17 cellular contexts compared by ENCODE assay signal in the genomic region with DNA sequence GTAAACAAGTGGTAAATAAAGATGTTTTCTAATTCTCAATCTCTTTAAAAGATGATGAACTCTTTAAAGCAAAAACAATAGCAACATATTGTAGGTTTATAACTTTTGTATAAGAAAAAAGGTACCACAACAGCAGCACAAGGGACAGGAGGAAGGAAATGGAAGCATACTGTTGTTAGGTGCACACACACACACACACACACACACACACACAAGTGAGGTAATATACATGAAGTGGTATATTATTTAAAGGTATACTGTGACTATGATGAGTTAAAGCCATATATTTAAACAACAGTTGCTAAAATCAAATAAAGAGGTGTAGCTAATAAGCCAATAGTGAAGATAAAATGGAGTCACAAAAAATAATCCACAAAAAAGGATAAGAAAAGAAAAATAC. TPM values are rescaled to one million over a fixed set of nuclear protein-coding genes. Genes with fewer than 3 reads are reported as not detected.
DNase-seq lines count a peak whose midpoint lies in the region; ATAC-seq, FAIRE-seq and TF ChIP-seq lines count a peak whose summit lies in the region.
"Had no signal": no experiment of that assay in that cellular context is flagged by ENCODE, and none has a peak within 500 bp of the region (broad histone marks: within the 10 kb centered on the region; RNA-seq: fewer than 3 reads in every experiment).

No MANE protein-coding gene starts in this region.

- H3K4me1 Mint-ChIP-seq in CD4-positive, CD25-positive, alpha-beta regulatory T cell = peaks cover 9 to 18% (median 10%) of the 10 kb centered on the region in 4 donors
- peaks cover 14% of the 10 kb centered on the region for H3K4me1 Mint-ChIP-seq in CD8-positive, alpha-beta T cell (ENCODE audit: low read depth)
- H3K4me1 Mint-ChIP-seq: GM23338 had no signal

- CTCF ChIA-PET in CD8-positive, alpha-beta T cell (lab: Charles Lee) = interaction anchor here (1.4 kb wide), 1 partner anchor 40 kb away, joined by 3 read pairs; no protein-coding TSS in a partner anchor

- no peaks in the 10 kb centered on the region for H3K4me1 ChIP-seq in CD4-positive, CD25-positive, alpha-beta regulatory T cell (ENCODE audit: control insufficient read depth, insufficient read depth, low read length, poor library complexity, severe bottlenecking)
- H3K4me1 ChIP-seq in CD8-positive, alpha-beta T cell (ENCODE audit: insufficient read depth, low read length) = peaks cover 6% of the 10 kb centered on the region
- H3K4me1 ChIP-seq in colonic mucosa = no peaks in the 10 kb centered on the region
- peaks cover 6% of the 10 kb centered on the region for H3K4me1 ChIP-seq in mucosa of descending colon (ENCODE audit: low read depth)
- H3K4me1 ChIP-seq: BLaER1 had no signal

- H3K36me3 ChIP-seq in CD4-positive, CD25-positive, alpha-beta regulatory T cell (ENCODE audit: control insufficient read depth, insufficient read depth, low read length) = peaks cover 1% of the 10 kb centered on the region
- H3K36me3 ChIP-seq in CD8-positive, alpha-beta T cell (ENCODE audit: insufficient read depth, low read length) = no peaks in the 10 kb centered on the region
- no peaks in the 10 kb centered on the region for H3K36me3 ChIP-seq in colonic mucosa
- H3K36me3 ChIP-seq in mucosa of descending colon (ENCODE audit: low read depth) = no peaks in the 10 kb centered on the region

- no peak overlapping the region for H3K27ac ChIP-seq in CD4-positive, CD25-positive, alpha-beta regulatory T cell (ENCODE audit: insufficient read depth, low read length, poor library complexity, severe bottlenecking)
- H3K27ac ChIP-seq in CD8-positive, alpha-beta T cell (ENCODE audit: low read depth, low read length) = no peak overlapping the region
- peak overlapping the region; percentile 51 for H3K27ac ChIP-seq in colonic mucosa
- H3K27ac ChIP-seq: BLaER1 had no signal

- no peak overlapping the region for H3K4me3 Mint-ChIP-seq in CD4-positive, CD25-positive, alpha-beta regulatory T cell
- no peak overlapping the region for H3K4me3 Mint-ChIP-seq in CD8-positive, alpha-beta T cell
- H3K4me3 Mint-ChIP-seq: GM23338 had no signal

- H3K36me3 Mint-ChIP-seq in CD4-positive, CD25-positive, alpha-beta regulatory T cell = peaks cover 4% of the 10 kb centered on the region
- H3K36me3 Mint-ChIP-seq in CD8-positive, alpha-beta T cell = peaks cover 6% of the 10 kb centered on the region

- POLR2A ChIA-PET in CD8-positive, alpha-beta T cell (lab: Charles Lee) = interaction anchor here (1.0 to 1.1 kb wide), 2 partner anchors 10 to 15 kb away, joined by 3 read pairs; no protein-coding TSS in a partner anchor

- FAIRE-seq in frontal cortex (lab: Jason Lieb, UNC) = no peak
- FAIRE-seq: D721Med, GM12891 had no signal

- no peaks in the 10 kb centered on the region for H3K9me3 Mint-ChIP-seq in CD4-positive, CD25-positive, alpha-beta regulatory T cell
- no peaks in the 10 kb centered on the region for H3K9me3 Mint-ChIP-seq in CD8-positive, alpha-beta T cell
- H3K9me3 Mint-ChIP-seq: GM23338 had no signal

- ATAC-seq in CD4-positive, CD25-positive, alpha-beta regulatory T cell (ENCODE audit: low read depth in 2 of 2) = no peak
- ATAC-seq in CD8-positive, alpha-beta T cell = no peak
- ATAC-seq in mucosa of descending colon = peak; percentile 47
- ATAC-seq in sciatic nerve = no peak
- ATAC-seq: GM23338 had no signal

- H3K27me3 ChIP-seq in CD4-positive, CD25-positive, alpha-beta regulatory T cell (ENCODE audit: control insufficient read depth, insufficient read depth, low read length) = no peaks in the 10 kb centered on the region
- no peaks in the 10 kb centered on the region for H3K27me3 ChIP-seq in CD8-positive, alpha-beta T cell (ENCODE audit: insufficient read depth, low read length)
- no peaks in the 10 kb centered on the region for H3K27me3 ChIP-seq in colonic mucosa
- H3K27me3 ChIP-seq: BLaER1 had no signal

- no peak for TF ChIP-seq CTCF in CD8-positive, alpha-beta T cell (IDR thresholded peaks at IDR 0.05)
- TF ChIP-seq CTCF in colonic mucosa (IDR thresholded peaks at IDR 0.05) = no peak
- TF ChIP-seq CTCF in mucosa of descending colon (IDR thresholded peaks at IDR 0.05) = no peak

- H3K27me3 Mint-ChIP-seq in CD4-positive, CD25-positive, alpha-beta regulatory T cell = peaks cover 4% of the 10 kb centered on the region
- H3K27me3 Mint-ChIP-seq in CD8-positive, alpha-beta T cell (ENCODE audit: low read depth) = no peaks in the 10 kb centered on the region

- intact Hi-C loops in CD8-positive, alpha-beta T cell (cut with DNase I, micrococcal nuclease) = no loop called here
- intact Hi-C loops in colonic mucosa (cut with DNase I) (no loop called here), mucosa of descending colon (cut with DNase I, micrococcal nuclease) (no loop called here), sciatic nerve (cut with DNase I) (no loop called here)

- H3K27ac Mint-ChIP-seq in CD4-positive, CD25-positive, alpha-beta regulatory T cell = peak overlapping the region in 2 of 3 donors; percentile 21 to 34
- H3K27ac Mint-ChIP-seq in CD8-positive, alpha-beta T cell = peak overlapping the region; percentile 43
- H3K27ac Mint-ChIP-seq: GM23338 had no signal

- H3K4me3 ChIP-seq in CD4-positive, CD25-positive, alpha-beta regulatory T cell (ENCODE audit: low read depth, low read length) = no peak overlapping the region
- no peak overlapping the region for H3K4me3 ChIP-seq in CD8-positive, alpha-beta T cell (ENCODE audit: low read depth, low read length)
- H3K4me3 ChIP-seq in colonic mucosa (no peak overlapping the region), mucosa of descending colon (no peak overlapping the region)
- H3K4me3 ChIP-seq: BLaER1, GM23338 had no signal

- no peaks in the 10 kb centered on the region for H3K9me3 ChIP-seq in CD4-positive, CD25-positive, alpha-beta regulatory T cell (ENCODE audit: control insufficient read depth in 2 of 2, low read length in 2 of 2)
- H3K9me3 ChIP-seq in CD8-positive, alpha-beta T cell (ENCODE audit: low read length) = no peaks in the 10 kb centered on the region
- no peaks in the 10 kb centered on the region for H3K9me3 ChIP-seq in colonic mucosa
- no peaks in the 10 kb centered on the region for H3K9me3 ChIP-seq in mucosa of descending colon

- no peak overlapping the region for H3K9ac ChIP-seq in colonic mucosa (ENCODE audit: low read depth in 2 of 2, low read length in 2 of 2)
- H3K9ac ChIP-seq: BLaER1 had no signal

- no peak for DNase-seq in CD4-positive, CD25-positive, alpha-beta regulatory T cell
- DNase-seq in CD8-positive, alpha-beta T cell = no peak
- DNase-seq in colonic mucosa (no peak), mucosa of descending colon (peak in 1 of 3 donors; percentile 3), NCI-H510A (lab: John Stamatoyannopoulos, UW) (no peak), cortex of kidney (lab: John Stamatoyannopoulos, UW) (no peak), frontal cortex (ENCODE audit: low spot score in 2 of 2) (no peak), sciatic nerve (ENCODE audit: low spot score) (no peak)
- DNase-seq: COR-L47, DMS153, EL, H7, IMR-90 had no signal

RNA-seq across cellular contexts. Expression of a gene that starts 20.0 kb away (rescaled TPM):
- 239 TPM for total RNA-seq in CD4-positive, CD25-positive, alpha-beta regulatory T cell
- polyA plus RNA-seq in CD4-positive, CD25-positive, alpha-beta regulatory T cell = 10 to 100 TPM; 13.2 to 24.2 (median 21.1) TPM
- total RNA-seq in CD8-positive, alpha-beta T cell = 100 to 1,000 TPM; 144 to 146 TPM
- total RNA-seq in colonic mucosa (10 to 100 TPM; 50.8 to 79.6 TPM), mucosa of descending colon (10 to 100 TPM; 56.7 to 60.2 (median 60.1) TPM), frontal cortex (42.4 TPM), sciatic nerve (38.7 TPM)

RNA-seq across cellular contexts. Expression of a gene that starts 31.9 kb away (rescaled TPM):
- total RNA-seq in CD4-positive, CD25-positive, alpha-beta regulatory T cell = 0.17 TPM
- not detected for polyA plus RNA-seq in CD4-positive, CD25-positive, alpha-beta regulatory T cell
- total RNA-seq in CD8-positive, alpha-beta T cell = under 1 TPM; 0.11 to 0.14 TPM
- total RNA-seq in colonic mucosa (100 to 1,000 TPM in 1 of 2 donors, 10 to 100 TPM in 1; 84.5 to 165 TPM), mucosa of descending colon (100 to 1,000 TPM in 2 of 3 donors, 10 to 100 TPM in 1; 82.4 to 154 (median 115) TPM), frontal cortex (11.0 TPM), sciatic nerve (18.9 TPM)

Comparison
In these comparisons a context has a peak if more than half of its experiments do, and no peak if none do; other contexts are left out.
1. RNA of a gene that starts 31.9 kb away (total RNA-seq): 84.5 to 165 TPM in colonic mucosa, 82.4 to 154 TPM in mucosa of descending colon, 18.9 TPM in sciatic nerve (single experiment) and 11.0 TPM in frontal cortex (single experiment); 0.17 TPM in CD4-positive, CD25-positive, alpha-beta regulatory T cell (single experiment) and 0.11 to 0.14 TPM in CD8-positive, alpha-beta T cell; every median in the first group is over 10 times any median in the second.